In genomic region chr1:220139966-220140365, GRCh38 we compare ENCODE assay signal across 22 cellular contexts.
"Had no signal": no experiment of that assay in that cellular context is flagged by ENCODE, and none has a peak within 500 bp of the region (broad histone marks: within the 10 kb centered on the region; RNA-seq: fewer than 3 reads in every experiment).

No MANE protein-coding gene starts in this region.

- H3K9me3 Mint-ChIP-seq: effector memory CD8-positive, alpha-beta T cell; natural killer cell; neural crest cell had no signal

- H3K27me3 Mint-ChIP-seq: effector memory CD8-positive, alpha-beta T cell; memory B cell had no signal

- H3K27ac ChIP-seq: esophagus squamous epithelium, lower lobe of right lung, right lobe of liver, thyroid gland, upper lobe of left lung, uterus had no signal

- H3K4me3 Mint-ChIP-seq: effector memory CD8-positive, alpha-beta T cell; memory B cell; mesothelial cell of epicardium; natural killer cell; neural crest cell had no signal

- H3K27me3 ChIP-seq: esophagus squamous epithelium, right lobe of liver, thyroid gland, upper lobe of left lung, uterus had no signal

- H3K4me1 ChIP-seq: lower lobe of right lung, right lobe of liver, thyroid gland, uterus had no signal

- DNase-seq: caudate nucleus; effector memory CD8-positive, alpha-beta T cell; esophagus squamous epithelium; foreskin melanocyte; head of caudate nucleus; hypothalamus; islet precursor cell; lower lobe of right lung; natural killer cell; posterior cingulate gyrus; right lobe of liver; stimulated activated CD4-positive, alpha-beta T cell treated with anti-CD3 and anti-CD28 coated beads, Interleukin-15, amount 100 ng/mL, for 24 hours; stimulated activated CD4-positive, alpha-beta T cell treated with anti-CD3 and anti-CD28 coated beads, Interleukin-1b, Interleukin-23, amount 100 ng/mL, for 48 hours; stimulated activated CD4-positive, alpha-beta T cell treated with anti-CD3 and anti-CD28 coated beads, Interleukin-4, amount 100 ng/mL, for 24 hours; stimulated activated naive CD4-positive, alpha-beta T cell; thyroid gland; upper lobe of left lung; uterus had no signal

- ATAC-seq: effector memory CD8-positive, alpha-beta T cell; left lobe of liver; lower lobe of right lung; natural killer cell; right lobe of liver had no signal

- H3K36me3 ChIP-seq: uterus had no signal

- H3K9me3 ChIP-seq: esophagus squamous epithelium, lower lobe of right lung, right lobe of liver, thyroid gland, upper lobe of left lung, uterus had no signal

- H3K4me1 Mint-ChIP-seq: memory B cell, mesothelial cell of epicardium had no signal

- H3K4me3 ChIP-seq: esophagus squamous epithelium, lower lobe of right lung, right lobe of liver, thyroid gland, upper lobe of left lung, uterus had no signal

- H3K27ac Mint-ChIP-seq: memory B cell, mesothelial cell of epicardium, natural killer cell had no signal
